In the genomic region with DNA sequence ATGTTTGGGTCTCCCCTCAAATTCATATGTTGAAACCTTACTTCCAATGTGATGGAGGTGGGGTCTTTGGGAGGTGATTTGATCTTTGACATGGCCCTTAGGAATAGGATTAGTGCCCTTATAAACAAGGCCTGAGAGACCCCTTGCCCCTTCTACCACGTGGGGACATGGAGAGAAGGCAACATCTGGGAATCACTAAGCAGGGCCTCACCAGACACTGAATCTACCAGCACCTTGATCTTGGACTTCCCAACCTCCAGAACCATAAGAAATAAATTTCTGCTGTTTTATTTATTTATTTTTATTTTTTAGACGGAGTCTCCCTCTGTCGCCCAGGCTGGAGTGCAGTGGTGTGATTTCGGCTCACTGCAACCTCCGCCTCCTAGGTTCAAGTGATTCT, we compare ENCODE assay signal across 27 cellular contexts.
"Had no signal": no experiment of that assay in that cellular context is flagged by ENCODE, and none has a peak within 500 bp of the region (broad histone marks: within the 10 kb centered on the region; RNA-seq: fewer than 3 reads in every experiment).

No MANE protein-coding gene starts in this region.

- H3K27me3 ChIP-seq: colonic mucosa, esophagus squamous epithelium, foreskin keratinocyte, gastrocnemius medialis had no signal

- H3K9me3 ChIP-seq: colonic mucosa, esophagus muscularis mucosa, esophagus squamous epithelium, gastrocnemius medialis, heart left ventricle, heart right ventricle had no signal

- H3K27ac ChIP-seq: colonic mucosa, coronary artery, dorsolateral prefrontal cortex, epithelial cell of prostate, esophagus muscularis mucosa, esophagus squamous epithelium, foreskin keratinocyte, gastrocnemius medialis, gastroesophageal sphincter, heart left ventricle, heart right ventricle had no signal

- H3K4me3 ChIP-seq: colonic mucosa, coronary artery, dorsolateral prefrontal cortex, esophagus muscularis mucosa, esophagus squamous epithelium, gastrocnemius medialis, gastroesophageal sphincter, heart left ventricle, heart right ventricle had no signal

- ATAC-seq: effector memory CD8-positive, alpha-beta T cell; esophagus mucosa; foreskin keratinocyte; gastrocnemius medialis; gastroesophageal sphincter; heart left ventricle; heart right ventricle had no signal

- H3K36me3 ChIP-seq: colonic mucosa, esophagus muscularis mucosa, esophagus squamous epithelium, gastrocnemius medialis, gastroesophageal sphincter, heart left ventricle, heart right ventricle had no signal

- H3K4me1 ChIP-seq: colonic mucosa, esophagus muscularis mucosa, foreskin keratinocyte, gastrocnemius medialis, gastroesophageal sphincter, heart left ventricle, heart right ventricle had no signal

- FAIRE-seq: colon, endometrium, endothelial cell of umbilical vein, frontal cortex had no signal

- DNase-seq: colonic mucosa; cortex of kidney; dermis blood vessel endothelial cell; dorsolateral prefrontal cortex; effector CD4-positive, alpha-beta T cell; effector CD8-positive, alpha-beta T cell; effector memory CD4-positive, alpha-beta T cell; effector memory CD8-positive, alpha-beta T cell; endodermal cell; esophagus squamous epithelium; foreskin fibroblast; foreskin keratinocyte; foreskin melanocyte; gastrocnemius medialis; glutamatergic neuron; head of caudate nucleus; heart left ventricle; heart right ventricle had no signal
